8 cellular contexts compared by ENCODE assay signal in genomic region chr12:88035271-88035906, GRCh38.
DNase-seq lines count a peak whose midpoint lies in the region; ATAC-seq lines count a peak whose summit lies in the region.

No MANE protein-coding gene starts in this region.

- peak; percentile 99 for ATAC-seq in GM19043 (IDR thresholded peaks at IDR 0.05; ENCODE audit: low read depth, unreplicated experiment)
- ATAC-seq in HG03354 (IDR thresholded peaks at IDR 0.05; ENCODE audit: poor library complexity, severe bottlenecking, unreplicated experiment), result peak; percentile 99
- ATAC-seq in activated CD4-positive, CD25-positive, alpha-beta regulatory T cell treated with anti-CD3 and anti-CD28 coated beads, Interleukin-2, amount 50 U/mL, for 24 hours, result peak; percentile 99 to 100

- DNase-seq in AG20443 (ENCODE audit: low spot score) (peak; percentile 97), NCI-H446 (lab: John Stamatoyannopoulos, UW) (peak; percentile 66 to 94), cerebellar nuclear complex (lab: John Stamatoyannopoulos, UW) (peak; percentile 24 to 58), kidney glomerular epithelial cell (lab: John Stamatoyannopoulos, UW) (peak; percentile 69)
- peak; percentile 79 to 84 for DNase-seq in stimulated activated CD4-positive, alpha-beta T cell treated with anti-CD3 and anti-CD28 coated beads, Interleukin-15, amount 100 ng/mL, for 48 hours (ENCODE audit: low read depth in 2 of 2)

Comparison
In these comparisons a context has a peak if more than half of its experiments do, and no peak if none do; other contexts are left out.
1. Peak in every context shown above with its lines: DNase-seq and ATAC-seq.
2. DNase-seq: peak in every context shown above with its lines; median percentile 97 in AG20443; 82 in stimulated activated CD4-positive, alpha-beta T cell treated with anti-CD3 and anti-CD28 coated beads, Interleukin-15, amount 100 ng/mL, for 48 hours; 80 in NCI-H446; 69 in kidney glomerular epithelial cell; 41 in cerebellar nuclear complex.